ENCODE assay signal across 8 cellular contexts in genomic region chr11:6438979-6439571, GRCh38. TPM values are rescaled to one million over a fixed set of nuclear protein-coding genes. Genes with fewer than 3 reads are reported as not detected.
DNase-seq lines count a peak whose midpoint lies in the region; ATAC-seq, FAIRE-seq and TF ChIP-seq lines count a peak whose summit lies in the region.

No MANE protein-coding gene starts in this region.

- DNase-seq in Daoy (ENCODE audit: low read depth) (peak; percentile 47), KBM-7 (peak; percentile 88), RKO (ENCODE audit: low spot score) (peak; percentile 51), K562 (ENCODE audit: extremely low read depth in 1 of 4, low spot score in 3 of 4) (peak; percentile 33 to 71 (median 56)), iPS DF 19.7 (ENCODE audit: low read depth, low spot score) (peak; percentile 35), NCI-H2171 treated with DMSO at 0.1 percent for 48 hours (lab: John Stamatoyannopoulos, UW) (no peak)
- DNase-seq in stimulated activated CD4-positive, alpha-beta T cell treated with anti-CD3 and anti-CD28 coated beads, Interleukin-12 subunit alpha, Interleukin-12 subunit beta, amount 100 ng/mL, for 4 hours = peak; percentile 17

- no peak for TF ChIP-seq EP300 in K562 (IDR thresholded peaks at IDR 0.05; ENCODE audit: low read length)

- H3K4me3 ChIP-seq in K562 = no peak overlapping the region

- no peak overlapping the region for H3K9ac ChIP-seq in K562 (ENCODE audit: insufficient read depth in 1 of 2, low read depth in 2 of 2, low read length in 2 of 2)

- no peak overlapping the region for H3K4me2 ChIP-seq in K562 (ENCODE audit: insufficient read depth, low read length)

- peak overlapping the region; percentile 82 for H2AFZ ChIP-seq in K562 (ENCODE audit: low read depth, low read length)

- peak; percentile 48 to 74 for TF ChIP-seq RAD21 in K562 (CRISPR knock-in tag; conservative IDR thresholded peaks at IDR 0.05 in 1 of 2, IDR thresholded peaks at IDR 0.05 in 1 of 2)

- peak; percentile 67 for FAIRE-seq in K562 (lab: Jason Lieb, UNC)

- no peaks in the 10 kb centered on the region for H4K20me1 ChIP-seq in K562 (replicated peaks; ENCODE audit: control insufficient read depth, insufficient read depth, low read length)

- 18% methylated on average over 1 of the region's 1 CpG for WGBS in K562 (ENCODE audit: insufficient coverage, low coverage, missing lambda C conversion rate)

- peak; percentile 76 to 85 (median 82) for TF ChIP-seq CTCF in K562 (IDR thresholded peaks at IDR 0.05 in 2 of 3, conservative IDR thresholded peaks at IDR 0.05 in 1 of 3; ENCODE audit: insufficient read depth in 2 of 3, low read depth in 1 of 3, low read length in 3 of 3)

- H3K36me3 ChIP-seq in K562 (ENCODE audit: control insufficient read depth, insufficient read depth, low read length) = no peaks in the 10 kb centered on the region

- ATAC-seq in K562 (peak; percentile 75), HG03439 (IDR thresholded peaks at IDR 0.05; ENCODE audit: unreplicated experiment) (no peak)

- no peaks in the 10 kb centered on the region for H3K9me3 ChIP-seq in K562 (replicated peaks; ENCODE audit: control insufficient read depth, insufficient read depth, low read depth, low read length)

- no peaks in the 10 kb centered on the region for H3K79me2 ChIP-seq in K562 (ENCODE audit: control insufficient read depth, insufficient read depth, low read length)

- CTCF ChIA-PET in K562 (lab: Yijun Ruan, JAX; ENCODE audit: low intra/inter-chr PET ratio) = interaction anchor here (0.5 to 1.3 kb wide), 3 partner anchors 62 to 318 kb away, joined by 3 to 5 read pairs (median 3); no protein-coding TSS in a partner anchor

- in situ Hi-C loops in KBM-7 (cut with MboI; ENCODE audit: low pct_unique_long_range_greater_than_20kb, low sequenced_read_pairs) (no loop called here), K562 (cut with MboI) (no loop called here)

- no TSS peak for BruUV-seq in K562 (replicated peaks; lab: Mats Ljungman, UMichigan)

- no peaks in the 10 kb centered on the region for H3K9me1 ChIP-seq in K562 (ENCODE audit: control insufficient read depth, insufficient read depth, low read length)

- H3K27me3 ChIP-seq in K562 (ENCODE audit: control insufficient read depth in 2 of 2, insufficient read depth in 2 of 2, low read length in 2 of 2) = peaks cover 0 to 8% of the 10 kb centered on the region in 2 experiments; a peak in 1 of 5 replicates

- no peak for TF ChIP-seq POLR2A in K562 (conservative IDR thresholded peaks at IDR 0.05)

- H3K4me1 ChIP-seq in K562 (replicated peaks in 1 of 2; ENCODE audit: control insufficient read depth in 2 of 2, insufficient read depth in 2 of 2, low read length in 2 of 2) = peaks cover 10 to 12% of the 10 kb centered on the region in 2 experiments; a peak in 3 of 5 replicates

- POLR2A ChIA-PET in K562 (lab: Yijun Ruan, JAX) = interaction anchor here (0.7 to 1.7 kb wide), 6 partner anchors 9 to 373 kb away, joined by 3 to 5 read pairs (median 4); partner anchors contain the start of gene APBB1

- no peak overlapping the region for H3K27ac ChIP-seq in K562 (ENCODE audit: extremely low read depth, low read depth, low read length)

- intact Hi-C loops in K562 (cut with micrococcal nuclease) = loop anchor here (1.0 kb wide), 1 partner anchor 66 kb away; no protein-coding TSS in a partner anchor

RNA-seq across cellular contexts. Expression of gene HPX, which starts 1.7 kb away (rescaled TPM):
- total RNA-seq in Daoy (2014; rRNA removed; shearing (Covaris generic)) = 0.06 TPM in 1 of 2 replicates, not detected in the other
- total RNA-seq in K562 (2011; cell fraction: chromatin; rRNA removed; ENCODE audit: low replicate concordance) = not detected in 2 replicates
- total RNA-seq in K562 (2011; cell fraction: nucleolus; rRNA removed) = 0.39 and 0.50 TPM in 2 replicates
- 0.37 TPM in 1 of 2 replicates, not detected in the other for total RNA-seq in K562 (2011; cell fraction: nucleoplasm; rRNA removed)
- total RNA-seq in K562 (2014; rRNA removed) (0.49 TPM in 1 of 2 replicates, not detected in the other), K562 (2014; rRNA removed; fragmentation: Illumina TruSeq; extraction: Trizol) (0.16 and 0.29 TPM in 2 replicates), K562 (2015; rRNA removed; fragmentation: Illumina TruSeq; extraction: Trizol) (0.14 and 0.15 TPM in 2 replicates), K562 (2021) (1.2 and 1.4 TPM in 2 replicates)
- polyA plus RNA-seq in K562 (2011; rRNA removed) (0.24 and 0.29 TPM in 2 replicates), K562 (2014; fragmentation: Illumina TruSeq; extraction: Trizol) (0.12 and 0.71 TPM in 2 replicates), K562 (2014; fragmentation: Nextera tagmentation; extraction: Ambion mirVana) (under 1 TPM; 0.79 to 0.94 TPM), K562 (2014; rRNA removed) (0.57 and 0.69 TPM in 2 replicates)
- polyA plus RNA-seq in K562 (2011; cell fraction: cytosol; rRNA removed) = 0.56 and 0.61 TPM in 2 replicates
- 0.57 and 0.65 TPM in 2 replicates for polyA plus RNA-seq in K562 (2011; cell fraction: nucleus; rRNA removed)
- polyA plus RNA-seq in K562 (2012) = 0.48 and 0.55 TPM in 2 replicates
- 0.24 TPM in 1 of 2 replicates, not detected in the other for polyA minus RNA-seq in K562 (2011; rRNA and poly(A)+ RNA removed)
- polyA minus RNA-seq in K562 (2011; cell fraction: cytosol; rRNA and poly(A)+ RNA removed) = not detected in 2 replicates
- 0.22 TPM in 1 of 2 replicates, not detected in the other for polyA minus RNA-seq in K562 (2011; cell fraction: nucleus; rRNA and poly(A)+ RNA removed)

RNA-seq across cellular contexts. Expression of gene APBB1, which starts 20.2 kb away (rescaled TPM):
- total RNA-seq in Daoy (2014; rRNA removed; shearing (Covaris generic)) = 6.2 and 6.7 TPM in 2 replicates
- total RNA-seq in K562 (2011; cell fraction: chromatin; rRNA removed; ENCODE audit: low replicate concordance) = 1.4 TPM in 1 of 2 replicates, not detected in the other
- total RNA-seq in K562 (2011; cell fraction: nucleolus; rRNA removed) = 0.39 and 1.3 TPM in 2 replicates
- total RNA-seq in K562 (2011; cell fraction: nucleoplasm; rRNA removed) = 0.44 TPM in 1 of 2 replicates, not detected in the other
- total RNA-seq in K562 (2014; rRNA removed) = 0.73 and 0.98 TPM in 2 replicates
- 0.18 and 0.41 TPM in 2 replicates for total RNA-seq in K562 (2014; rRNA removed; fragmentation: Illumina TruSeq; extraction: Trizol)
- total RNA-seq in K562 (2015; rRNA removed; fragmentation: Illumina TruSeq; extraction: Trizol) = 0.11 and 0.15 TPM in 2 replicates
- 0.60 and 0.63 TPM in 2 replicates for total RNA-seq in K562 (2021)
- 0.20 and 0.40 TPM in 2 replicates for polyA plus RNA-seq in K562 (2011; rRNA removed)
- polyA plus RNA-seq in K562 (2011; cell fraction: cytosol; rRNA removed) = 0.24 and 0.88 TPM in 2 replicates
- 0.48 and 1.3 TPM in 2 replicates for polyA plus RNA-seq in K562 (2011; cell fraction: nucleus; rRNA removed)
- polyA plus RNA-seq in K562 (2012) = 0.36 and 1.1 TPM in 2 replicates
- polyA plus RNA-seq in K562 (2014; fragmentation: Illumina TruSeq; extraction: Trizol) = 0.46 and 0.47 TPM in 2 replicates
- polyA plus RNA-seq in K562 (2014; fragmentation: Nextera tagmentation; extraction: Ambion mirVana) = under 1 TPM; 0.04 to 0.11 TPM
- polyA plus RNA-seq in K562 (2014; rRNA removed) = 0.34 and 0.44 TPM in 2 replicates
- polyA minus RNA-seq in K562 (2011; rRNA and poly(A)+ RNA removed) = 0.39 and 0.42 TPM in 2 replicates
- 0.38 TPM in 1 of 2 replicates, not detected in the other for polyA minus RNA-seq in K562 (2011; cell fraction: cytosol; rRNA and poly(A)+ RNA removed)
- polyA minus RNA-seq in K562 (2011; cell fraction: nucleus; rRNA and poly(A)+ RNA removed) = 0.54 and 0.56 TPM in 2 replicates

RNA-seq across cellular contexts. Expression of gene TRIM3, which starts 34.7 kb away (rescaled TPM):
- total RNA-seq in Daoy (2014; rRNA removed; shearing (Covaris generic)) = 9.4 and 16.4 TPM in 2 replicates
- 19.0 and 30.8 TPM in 2 replicates for total RNA-seq in K562 (2011; cell fraction: chromatin; rRNA removed; ENCODE audit: low replicate concordance)
- total RNA-seq in K562 (2011; cell fraction: nucleolus; rRNA removed) = 22.5 and 25.3 TPM in 2 replicates
- 20.2 and 20.7 TPM in 2 replicates for total RNA-seq in K562 (2011; cell fraction: nucleoplasm; rRNA removed)
- total RNA-seq in K562 (2014; rRNA removed) (3.0 and 11.6 TPM in 2 replicates), K562 (2014; rRNA removed; fragmentation: Illumina TruSeq; extraction: Trizol) (2.7 and 3.8 TPM in 2 replicates), K562 (2015; rRNA removed; fragmentation: Illumina TruSeq; extraction: Trizol) (4.8 and 5.2 TPM in 2 replicates), K562 (2021) (6.4 and 6.8 TPM in 2 replicates)
- polyA plus RNA-seq in K562 (2011; rRNA removed) (4.8 and 6.2 TPM in 2 replicates), K562 (2014; fragmentation: Illumina TruSeq; extraction: Trizol) (4.7 and 5.6 TPM in 2 replicates), K562 (2014; fragmentation: Nextera tagmentation; extraction: Ambion mirVana) (under 1 TPM; 0.45 to 0.81 TPM), K562 (2014; rRNA removed) (9.2 and 10.4 TPM in 2 replicates)
- polyA plus RNA-seq in K562 (2011; cell fraction: cytosol; rRNA removed) = 4.5 and 5.7 TPM in 2 replicates
- polyA plus RNA-seq in K562 (2011; cell fraction: nucleus; rRNA removed) = 36.0 and 59.3 TPM in 2 replicates
- 6.2 and 9.0 TPM in 2 replicates for polyA plus RNA-seq in K562 (2012)
- polyA minus RNA-seq in K562 (2011; rRNA and poly(A)+ RNA removed) = 2.7 and 4.7 TPM in 2 replicates
- polyA minus RNA-seq in K562 (2011; cell fraction: cytosol; rRNA and poly(A)+ RNA removed) = 1.6 and 1.7 TPM in 2 replicates
- 10.3 and 14.0 TPM in 2 replicates for polyA minus RNA-seq in K562 (2011; cell fraction: nucleus; rRNA and poly(A)+ RNA removed)

RNA-seq across cellular contexts. Expression of gene ARFIP2, which starts 42.1 kb away (rescaled TPM):
- 42.5 and 58.7 TPM in 2 replicates for total RNA-seq in Daoy (2014; rRNA removed; shearing (Covaris generic))
- total RNA-seq in K562 (2011; cell fraction: chromatin; rRNA removed; ENCODE audit: low replicate concordance) = 207 and 353 TPM in 2 replicates
- 170 and 195 TPM in 2 replicates for total RNA-seq in K562 (2011; cell fraction: nucleolus; rRNA removed)
- total RNA-seq in K562 (2011; cell fraction: nucleoplasm; rRNA removed) = 211 and 248 TPM in 2 replicates
- total RNA-seq in K562 (2014; rRNA removed) (41.0 and 46.7 TPM in 2 replicates), K562 (2014; rRNA removed; fragmentation: Illumina TruSeq; extraction: Trizol) (27.8 and 32.0 TPM in 2 replicates), K562 (2015; rRNA removed; fragmentation: Illumina TruSeq; extraction: Trizol) (37.6 and 40.8 TPM in 2 replicates), K562 (2021) (42.9 and 46.5 TPM in 2 replicates)
- polyA plus RNA-seq in K562 (2011; rRNA removed) (74.1 and 84.0 TPM in 2 replicates), K562 (2014; fragmentation: Illumina TruSeq; extraction: Trizol) (48.5 and 49.3 TPM in 2 replicates), K562 (2014; fragmentation: Nextera tagmentation; extraction: Ambion mirVana) (10 to 100 TPM; 11.8 to 14.2 TPM), K562 (2014; rRNA removed) (60.0 and 61.0 TPM in 2 replicates)
- polyA plus RNA-seq in K562 (2011; cell fraction: cytosol; rRNA removed) = 59.9 and 62.2 TPM in 2 replicates
- 334 and 409 TPM in 2 replicates for polyA plus RNA-seq in K562 (2011; cell fraction: nucleus; rRNA removed)
- polyA plus RNA-seq in K562 (2012) = 35.7 and 48.8 TPM in 2 replicates
- 58.8 and 63.0 TPM in 2 replicates for polyA minus RNA-seq in K562 (2011; rRNA and poly(A)+ RNA removed)
- polyA minus RNA-seq in K562 (2011; cell fraction: cytosol; rRNA and poly(A)+ RNA removed) = 15.8 and 19.7 TPM in 2 replicates
- 73.6 and 124 TPM in 2 replicates for polyA minus RNA-seq in K562 (2011; cell fraction: nucleus; rRNA and poly(A)+ RNA removed)

RNA-seq across cellular contexts. Expression of gene TIMM10B, which starts 42.2 kb away (rescaled TPM):
- 24.7 and 43.4 TPM in 2 replicates for total RNA-seq in Daoy (2014; rRNA removed; shearing (Covaris generic))
- 128 and 180 TPM in 2 replicates for total RNA-seq in K562 (2011; cell fraction: chromatin; rRNA removed; ENCODE audit: low replicate concordance)
- total RNA-seq in K562 (2011; cell fraction: nucleolus; rRNA removed) = 109 and 115 TPM in 2 replicates
- 150 and 215 TPM in 2 replicates for total RNA-seq in K562 (2011; cell fraction: nucleoplasm; rRNA removed)
- total RNA-seq in K562 (2014; rRNA removed) = 43.2 and 48.7 TPM in 2 replicates
- 45.7 and 47.5 TPM in 2 replicates for total RNA-seq in K562 (2014; rRNA removed; fragmentation: Illumina TruSeq; extraction: Trizol)
- 47.0 and 48.9 TPM in 2 replicates for total RNA-seq in K562 (2015; rRNA removed; fragmentation: Illumina TruSeq; extraction: Trizol)
- total RNA-seq in K562 (2021) = 63.0 and 66.0 TPM in 2 replicates
- 78.1 and 83.0 TPM in 2 replicates for polyA plus RNA-seq in K562 (2011; rRNA removed)
- 82.7 and 87.5 TPM in 2 replicates for polyA plus RNA-seq in K562 (2011; cell fraction: cytosol; rRNA removed)
- 109 and 128 TPM in 2 replicates for polyA plus RNA-seq in K562 (2011; cell fraction: nucleus; rRNA removed)
- 38.6 and 62.9 TPM in 2 replicates for polyA plus RNA-seq in K562 (2012)
- polyA plus RNA-seq in K562 (2014; fragmentation: Illumina TruSeq; extraction: Trizol) = 48.1 and 57.0 TPM in 2 replicates
- polyA plus RNA-seq in K562 (2014; fragmentation: Nextera tagmentation; extraction: Ambion mirVana) = 100 to 1,000 TPM; 158 to 163 TPM
- 54.0 and 64.9 TPM in 2 replicates for polyA plus RNA-seq in K562 (2014; rRNA removed)
- polyA minus RNA-seq in K562 (2011; rRNA and poly(A)+ RNA removed) = 58.1 and 61.2 TPM in 2 replicates
- 21.0 and 37.8 TPM in 2 replicates for polyA minus RNA-seq in K562 (2011; cell fraction: cytosol; rRNA and poly(A)+ RNA removed)
- 75.8 and 112 TPM in 2 replicates for polyA minus RNA-seq in K562 (2011; cell fraction: nucleus; rRNA and poly(A)+ RNA removed)
